In genomic region chr3:55315396-55315795, GRCh38 we compare ENCODE assay signal across 24 cellular contexts.
A peak's percentile ranks its signal among the peaks of the same experiment; 100 is the strongest.
DNase-seq lines count a peak whose midpoint lies in the region; ATAC-seq and TF ChIP-seq lines count a peak whose summit lies in the region.
"Had no signal": no experiment of that assay in that cellular context is flagged by ENCODE, and none has a peak within 500 bp of the region (broad histone marks: within the 10 kb centered on the region; RNA-seq: fewer than 3 reads in every experiment).

No MANE protein-coding gene starts in this region.

- no peak overlapping the region for H4K8ac ChIP-seq in IMR-90 (ENCODE audit: low read depth in 2 of 2, low read length in 2 of 2)

- no peaks in the 10 kb centered on the region for H3K27me3 Mint-ChIP-seq in mesothelial cell of epicardium (ENCODE audit: low read depth)
- H3K27me3 Mint-ChIP-seq in type B pancreatic cell, result peaks cover 10% of the 10 kb centered on the region
- H3K27me3 Mint-ChIP-seq: CD4-positive, alpha-beta memory T cell; CD4-positive, CD25-positive, alpha-beta regulatory T cell; CD8-positive, alpha-beta memory T cell had no signal

- no peaks in the 10 kb centered on the region for H3K9me3 ChIP-seq in IMR-90 (ENCODE audit: control insufficient read depth, insufficient read depth, low read length)
- no peaks in the 10 kb centered on the region for H3K9me3 ChIP-seq in WERI-Rb-1 (ENCODE audit: severe bottlenecking)
- H3K9me3 ChIP-seq: BE2C, BLaER1 had no signal

- no peak overlapping the region for H2AFZ ChIP-seq in IMR-90 (replicated peaks; ENCODE audit: low read length, poor library complexity)

- no peaks in the 10 kb centered on the region for H3K4me1 ChIP-seq in IMR-90 (ENCODE audit: control insufficient read depth, insufficient read depth, low read length)
- H3K4me1 ChIP-seq: BE2C, BLaER1 had no signal

- BruUV-seq in IMR-90 (replicated peaks; lab: Mats Ljungman, UMichigan), result no TSS peak

- intact Hi-C loops in IMR-90 (cut with micrococcal nuclease), result no loop called here

- H3K4me1 Mint-ChIP-seq in mesothelial cell of epicardium (peaks cover 21% of the 10 kb centered on the region), type B pancreatic cell (ENCODE audit: unreplicated experiment) (peaks cover 19% of the 10 kb centered on the region)
- H3K4me1 Mint-ChIP-seq: CD14-positive monocyte; CD4-positive, alpha-beta memory T cell; CD4-positive, CD25-positive, alpha-beta regulatory T cell; CD8-positive, alpha-beta memory T cell had no signal

- no peak overlapping the region for H3K9ac ChIP-seq in IMR-90 (ENCODE audit: low read depth, low read length)
- H3K9ac ChIP-seq: BLaER1 had no signal

- H4K5ac ChIP-seq in IMR-90 (ENCODE audit: low read depth, low read length), result no peak overlapping the region

- H2BK20ac ChIP-seq in IMR-90 (ENCODE audit: low read depth, low read length), result no peak overlapping the region

- peak overlapping the region; percentile 8 for H3K27ac Mint-ChIP-seq in mesothelial cell of epicardium
- H3K27ac Mint-ChIP-seq in type B pancreatic cell, result no peak overlapping the region
- H3K27ac Mint-ChIP-seq: CD4-positive, alpha-beta memory T cell; CD4-positive, CD25-positive, alpha-beta regulatory T cell; CD8-positive, alpha-beta memory T cell had no signal

- in situ Hi-C loops in IMR-90 (cut with MboI; ENCODE audit: low sequenced_read_pairs), result no loop called here

- no peaks in the 10 kb centered on the region for H3K27me3 ChIP-seq in IMR-90 (ENCODE audit: control insufficient read depth, insufficient read depth, low read length)
- H3K27me3 ChIP-seq in WERI-Rb-1 (ENCODE audit: insufficient read depth, low read depth, severe bottlenecking), result no peaks in the 10 kb centered on the region
- H3K27me3 ChIP-seq: BE2C, BLaER1 had no signal

- H3K79me1 ChIP-seq in IMR-90 (ENCODE audit: low read depth in 1 of 2, low read length in 2 of 2), result no peaks in the 10 kb centered on the region

- no peak overlapping the region for H2AK5ac ChIP-seq in IMR-90 (ENCODE audit: low read depth, low read length)

- no peak overlapping the region for H2BK15ac ChIP-seq in IMR-90 (ENCODE audit: low read depth, low read length)

- POLR2A ChIA-PET in IMR-90 (lab: Charles Lee; ENCODE audit: unreplicated experiment), result interaction anchor here (0.6 kb wide), 2 partner anchors 16 to 150 kb away, joined by 6 to 7 read pairs; no protein-coding TSS in a partner anchor

- H4K20me1 ChIP-seq in IMR-90 (ENCODE audit: insufficient read depth, low read length), result no peaks in the 10 kb centered on the region
- H4K20me1 ChIP-seq: BLaER1 had no signal

- H3K4me3 Mint-ChIP-seq in mesothelial cell of epicardium (no peak overlapping the region), type B pancreatic cell (peak overlapping the region; percentile 26)
- H3K4me3 Mint-ChIP-seq: CD14-positive monocyte; CD4-positive, alpha-beta memory T cell; CD4-positive, CD25-positive, alpha-beta regulatory T cell; CD8-positive, alpha-beta memory T cell had no signal

- H3K4me3 ChIP-seq in IMR-90 (ENCODE audit: insufficient read depth, low read depth, low read length) (no peak overlapping the region), WERI-Rb-1 (ENCODE audit: low read depth, low read length) (no peak overlapping the region)
- H3K4me3 ChIP-seq: BLaER1, GM12878 had no signal

- no peak overlapping the region for H3K23ac ChIP-seq in IMR-90 (ENCODE audit: low read depth, low read length)

- TF ChIP-seq RAD21 in IMR-90 (IDR thresholded peaks at IDR 0.05; ENCODE audit: low read length), result no peak

- CTCF ChIA-PET in IMR-90 (lab: Yijun Ruan, JAX), result interaction anchor here (0.6 kb wide), 4 partner anchors 30 to 627 kb away, joined by 3 to 4 read pairs (median 3); no protein-coding TSS in a partner anchor

- dilution Hi-C loops in IMR-90 (cut with HindIII; ENCODE audit: low sequenced_read_pairs, unreplicated experiment), result no loop called here

- no peak overlapping the region for H2BK5ac ChIP-seq in IMR-90 (ENCODE audit: low read depth, low read length, poor library complexity, severe bottlenecking)

- no peak overlapping the region for H3K14ac ChIP-seq in IMR-90 (replicated peaks; ENCODE audit: low read depth, low read length)

- H2AK9ac ChIP-seq in IMR-90 (replicated peaks; ENCODE audit: low read depth, low read length, poor library complexity), result no peak overlapping the region

- H3K9me3 Mint-ChIP-seq in mesothelial cell of epicardium, result peaks cover 4% of the 10 kb centered on the region
- H3K9me3 Mint-ChIP-seq in type B pancreatic cell, result peaks cover 7% of the 10 kb centered on the region

- no peak overlapping the region for H2BK120ac ChIP-seq in IMR-90 (ENCODE audit: low read depth, low read length)

- no peak for DNase-seq in IMR-90
- DNase-seq in amniotic epithelial cell (ENCODE audit: low read depth), result peak; percentile 74
- no peak for DNase-seq in mesothelial cell of epicardium (ENCODE audit: low spot score in 2 of 2, unreplicated experiment in 2 of 2)
- DNase-seq in type B pancreatic cell (ENCODE audit: extremely low spot score, unreplicated experiment), result no peak
- DNase-seq in WERI-Rb-1, result no peak
- no peak for DNase-seq in SW480 (ENCODE audit: low spot score)
- no peak for DNase-seq in OCI-M2 (lab: John Stamatoyannopoulos, UW; ENCODE audit: unreplicated experiment)
- DNase-seq: 8988T; ACHN; BE2C; C1 segment of cervical spinal cord; CD4-positive, alpha-beta memory T cell; CD4-positive, CD25-positive, alpha-beta regulatory T cell; CD8-positive, alpha-beta memory T cell; DMS 273 treated with DMSO at 0.1 percent for 48 hours; DMS153; DMS53; DMS79; DND-41; EL; GDM1 had no signal

- TF ChIP-seq POLR2A in IMR-90 (IDR thresholded peaks at IDR 0.05; ENCODE audit: low read depth, low read length), result no peak

- no CpG with 5 or more reads among the region's 3 CpGs for WGBS in IMR-90 (ENCODE audit: extremely low coverage in 2 of 2, insufficient read length in 1 of 2), 2 experiments

- H3K4me2 ChIP-seq in IMR-90 (ENCODE audit: low read depth, low read length), result no peak overlapping the region
- H3K4me2 ChIP-seq: BLaER1 had no signal

- no peak for ATAC-seq in IMR-90 (ENCODE audit: low read depth)
- ATAC-seq: GM12878 had no signal

- no peak overlapping the region for H3K18ac ChIP-seq in IMR-90 (ENCODE audit: low read depth, low read length)

- H3K4ac ChIP-seq in IMR-90 (ENCODE audit: low read depth, low read length), result no peak overlapping the region

- H3K36me3 Mint-ChIP-seq in mesothelial cell of epicardium (no peaks in the 10 kb centered on the region), type B pancreatic cell (no peaks in the 10 kb centered on the region)
- H3K36me3 Mint-ChIP-seq: CD14-positive monocyte; CD4-positive, alpha-beta memory T cell; CD4-positive, CD25-positive, alpha-beta regulatory T cell; CD8-positive, alpha-beta memory T cell had no signal

- H3K27ac ChIP-seq in IMR-90 (ENCODE audit: insufficient read depth, low read length) (no peak overlapping the region; the same call in 1 of the 2 replicates), WERI-Rb-1 (no peak overlapping the region)
- H3K27ac ChIP-seq: BLaER1 had no signal

- H3K36me3 ChIP-seq in IMR-90 (ENCODE audit: control insufficient read depth, insufficient read depth, low read length), result no peaks in the 10 kb centered on the region
- no peaks in the 10 kb centered on the region for H3K36me3 ChIP-seq in WERI-Rb-1
- H3K36me3 ChIP-seq: BE2C, BLaER1 had no signal

- no peak overlapping the region for H3K56ac ChIP-seq in IMR-90 (ENCODE audit: extremely low read depth, insufficient read depth, low read length)

- no peak overlapping the region for H4K91ac ChIP-seq in IMR-90 (ENCODE audit: insufficient read depth, low read depth, low read length)

- no peaks in the 10 kb centered on the region; the same call in 1 of the 2 replicates for H3K9me1 ChIP-seq in IMR-90 (ENCODE audit: insufficient read depth, low read length)

- TF ChIP-seq CTCF in IMR-90 (conservative IDR thresholded peaks at IDR 0.05; ENCODE audit: low read depth, low read length), result no peak
- no peak for TF ChIP-seq CTCF in mesothelial cell of epicardium (IDR thresholded peaks at IDR 0.05; ENCODE audit: unreplicated experiment)
- no peak for TF ChIP-seq CTCF in type B pancreatic cell (conservative IDR thresholded peaks at IDR 0.05)
- TF ChIP-seq CTCF in WERI-Rb-1 (IDR thresholded peaks at IDR 0.05; ENCODE audit: low read depth, low read length), result no peak

TF ChIP-seq in IMR-90, 13 proteins besides CTCF, POLR2A, EP300 and RAD21:
- peak; percentile 44; the same call in 1 of the 2 replicates for TF ChIP-seq CEBPB (IDR thresholded peaks at IDR 0.05; ENCODE audit: low read depth, low read length)
- TF ChIP-seq USF2 (IDR thresholded peaks at IDR 0.05; ENCODE audit: low read depth, low read length), result no peak
TF ChIP-seq in IMR-90: peak in this region for 1.
